8 cellular contexts compared by ENCODE assay signal in genomic region chr3:141644931-141645330, GRCh38.
DNase-seq lines count a peak whose midpoint lies in the region; ATAC-seq and TF ChIP-seq lines count a peak whose summit lies in the region.

No MANE protein-coding gene starts in this region.

- POLR2A ChIA-PET in A673 (lab: Charles Lee; ENCODE audit: low non-redundant PET), result no interaction called here
- POLR2A ChIA-PET in RWPE1 (lab: Yijun Ruan, JAX; ENCODE audit: low non-redundant PET), result no interaction called here

- H3K4me3 ChIP-seq in A673 (ENCODE audit: low read depth, low read length, poor library complexity, severe bottlenecking) (no peak overlapping the region), prostate gland (no peak overlapping the region)

- no peaks in the 10 kb centered on the region for H3K36me3 Mint-ChIP-seq in activated T-helper 2 cell treated with anti-CD3 and anti-CD28 coated beads, Interferon-gamma antibody, Interleukin-2, Interleukin-4, amounts not matched to agents 10 μg/mL and 5 μg/mL and 100 μg/mL, durations not matched to agents 14 hours and 24 hours and 36 hours (ENCODE audit: low read depth)

- peak; percentile 63 for DNase-seq in A673 (ENCODE audit: low spot score)
- no peak for DNase-seq in RWPE1 (ENCODE audit: low spot score)
- DNase-seq in activated T-helper 2 cell treated with anti-CD3 and anti-CD28 coated beads, Interferon-gamma antibody, Interleukin-2, Interleukin-4, amounts not matched to agents 10 μg/mL and 5 μg/mL and 100 μg/mL, durations not matched to agents 14 hours and 24 hours and 36 hours (ENCODE audit: low spot score), result peak; percentile 59
- DNase-seq in glomerular endothelial cell (ENCODE audit: extremely low read depth, low read depth, low spot score), result peak; percentile 39
- DNase-seq in prostate gland (ENCODE audit: low spot score), result peak; percentile 62
- DNase-seq in DMS79 (lab: John Stamatoyannopoulos, UW), result no peak

- no peak overlapping the region for H3K4me3 Mint-ChIP-seq in activated T-helper 2 cell treated with anti-CD3 and anti-CD28 coated beads, Interferon-gamma antibody, Interleukin-2, Interleukin-4, amounts not matched to agents 10 μg/mL and 5 μg/mL and 100 μg/mL, durations not matched to agents 14 hours and 24 hours and 36 hours (ENCODE audit: low read depth)

- 38% methylated on average over 5 of the region's 5 CpGs for WGBS in prostate gland

- H3K36me3 ChIP-seq in A673 (ENCODE audit: insufficient read depth, low read length, poor library complexity, severe bottlenecking), result no peaks in the 10 kb centered on the region
- H3K36me3 ChIP-seq in prostate gland, result no peaks in the 10 kb centered on the region

- CTCF ChIA-PET in A673 (lab: Charles Lee) (interaction anchor here (0.5 to 1.1 kb wide), 5 partner anchors 19 to 368 kb away, joined by 5 to 9 read pairs (median 7); no protein-coding TSS in a partner anchor), RWPE1 (lab: Yijun Ruan, JAX) (interaction anchor here (0.6 kb wide), 2 partner anchors 9 to 177 kb away, joined by 3 to 6 read pairs; no protein-coding TSS in a partner anchor)

- intact Hi-C loops in A673 (cut with micrococcal nuclease; ENCODE audit: unreplicated experiment) (loop anchor here (2.0 kb wide), 1 partner anchor 184 kb away; no protein-coding TSS in a partner anchor), prostate gland (cut with DNase I) (loop anchor here (5.0 kb wide), 1 partner anchor 68 kb away; no protein-coding TSS in a partner anchor)
- intact Hi-C loops in activated T-helper 2 cell treated with anti-CD3 and anti-CD28 coated beads, Interferon-gamma antibody, Interleukin-2, Interleukin-4, amounts not matched to agents 10 μg/mL and 5 μg/mL and 100 μg/mL, durations not matched to agents 14 hours and 24 hours and 36 hours (cut with micrococcal nuclease), result loop anchor here (1.0 kb wide), 1 partner anchor 185 kb away; no protein-coding TSS in a partner anchor

- no TSS peak for BruUV-seq in A673 (replicated peaks; lab: Mats Ljungman, UMichigan)

- H3K4me1 ChIP-seq in A673 (ENCODE audit: insufficient read depth, low read length, poor library complexity, severe bottlenecking), result peaks cover 3% of the 10 kb centered on the region
- no peaks in the 10 kb centered on the region for H3K4me1 ChIP-seq in prostate gland (replicated peaks)

- H3K27ac Mint-ChIP-seq in activated T-helper 2 cell treated with anti-CD3 and anti-CD28 coated beads, Interferon-gamma antibody, Interleukin-2, Interleukin-4, amounts not matched to agents 10 μg/mL and 5 μg/mL and 100 μg/mL, durations not matched to agents 14 hours and 24 hours and 36 hours, result no peak overlapping the region

- H3K9me3 ChIP-seq in A673 (ENCODE audit: low read depth, low read length, poor library complexity, severe bottlenecking) (no peaks in the 10 kb centered on the region), prostate gland (no peaks in the 10 kb centered on the region)

- ATAC-seq in GM18519 (IDR thresholded peaks at IDR 0.05; ENCODE audit: low FRiP score, unreplicated experiment) (peak; percentile 67), HG03354 (IDR thresholded peaks at IDR 0.05; ENCODE audit: poor library complexity, severe bottlenecking, unreplicated experiment) (peak; percentile 86)

- H3K27ac ChIP-seq in A673 (ENCODE audit: low read depth, low read length, poor library complexity, severe bottlenecking) (no peak overlapping the region), RWPE1 (no peak overlapping the region), prostate gland (no peak overlapping the region)

- TF ChIP-seq CTCF in A673 (conservative IDR thresholded peaks at IDR 0.05; ENCODE audit: low read depth, low read length) (peak; percentile 89), RWPE1 (conservative IDR thresholded peaks at IDR 0.05; ENCODE audit: low read depth) (peak; percentile 30; the same call in 1 of the 2 replicates), prostate gland (IDR thresholded peaks at IDR 0.05) (peak in 3 of 4 experiments; percentile 37 to 47 (median 46))

- no peaks in the 10 kb centered on the region for H3K27me3 ChIP-seq in A673 (replicated peaks; ENCODE audit: insufficient read depth, low read depth, low read length, poor library complexity)
- H3K27me3 ChIP-seq in prostate gland (replicated peaks; ENCODE audit: insufficient read depth), result no peaks in the 10 kb centered on the region

- TF ChIP-seq POLR2A in prostate gland (IDR thresholded peaks at IDR 0.05), result no peak

- H3K27me3 Mint-ChIP-seq in activated T-helper 2 cell treated with anti-CD3 and anti-CD28 coated beads, Interferon-gamma antibody, Interleukin-2, Interleukin-4, amounts not matched to agents 10 μg/mL and 5 μg/mL and 100 μg/mL, durations not matched to agents 14 hours and 24 hours and 36 hours (ENCODE audit: low read depth), result no peaks in the 10 kb centered on the region

- H3K4me1 Mint-ChIP-seq in activated T-helper 2 cell treated with anti-CD3 and anti-CD28 coated beads, Interferon-gamma antibody, Interleukin-2, Interleukin-4, amounts not matched to agents 10 μg/mL and 5 μg/mL and 100 μg/mL, durations not matched to agents 14 hours and 24 hours and 36 hours (ENCODE audit: low read depth), result no peaks in the 10 kb centered on the region

- no peaks in the 10 kb centered on the region for H3K9me3 Mint-ChIP-seq in activated T-helper 2 cell treated with anti-CD3 and anti-CD28 coated beads, Interferon-gamma antibody, Interleukin-2, Interleukin-4, amounts not matched to agents 10 μg/mL and 5 μg/mL and 100 μg/mL, durations not matched to agents 14 hours and 24 hours and 36 hours

Comparison
In these comparisons a context has a peak if more than half of its experiments do, and no peak if none do; other contexts are left out.
1. DNase-seq: peak in A673 (single experiment), activated T-helper 2 cell treated with anti-CD3 and anti-CD28 coated beads, Interferon-gamma antibody, Interleukin-2, Interleukin-4, amounts not matched to agents 10 μg/mL and 5 μg/mL and 100 μg/mL, durations not matched to agents 14 hours and 24 hours and 36 hours (single experiment), glomerular endothelial cell (single experiment) and prostate gland (single experiment); none in RWPE1 (single experiment) and DMS79 (single experiment).
2. CTCF ChIP-seq: peak in every context shown above with its lines; median percentile 89 in A673; 46 in prostate gland; 30 in RWPE1.